Comparison of ENCODE assay signal across 1 cellular context in the genomic region with DNA sequence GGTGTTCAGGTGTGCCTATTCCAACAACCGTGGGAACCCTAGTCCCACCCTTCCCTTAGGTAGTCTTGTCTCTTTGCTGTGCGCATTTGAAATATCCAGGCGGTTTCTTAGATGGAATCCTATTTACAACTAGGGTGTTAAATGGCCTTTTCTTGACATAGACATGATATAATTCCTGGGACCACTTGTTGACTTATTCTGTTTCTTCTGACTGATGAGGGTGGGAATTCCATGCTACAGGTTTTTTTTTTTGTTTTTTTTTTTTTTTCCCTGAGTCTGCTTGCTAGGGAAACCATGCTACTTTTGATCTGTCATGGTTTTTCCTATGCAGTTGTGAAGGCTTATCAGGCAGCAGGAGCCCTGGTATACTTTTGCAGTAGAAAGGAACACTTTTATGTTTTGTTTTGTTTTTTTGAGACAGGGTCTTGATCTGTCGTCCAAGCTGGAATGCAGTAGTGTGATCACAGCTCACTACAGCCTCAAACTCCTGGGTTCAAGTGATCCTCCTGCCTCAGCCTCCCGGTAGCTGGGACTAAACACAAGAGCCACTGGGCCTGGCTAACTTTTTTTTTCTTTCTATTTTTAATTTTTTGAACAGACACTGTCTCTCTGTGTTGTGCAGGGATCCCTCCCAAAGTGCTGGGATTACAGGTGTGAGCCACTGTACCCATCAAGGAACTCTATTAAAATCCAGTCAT.
TF ChIP-seq lines count a peak whose summit lies in the region.

No MANE protein-coding gene starts in this region.

TF ChIP-seq in liver, 16 proteins besides CTCF, POLR2A, EP300 and RAD21:
- TF ChIP-seq, protein P1, sequence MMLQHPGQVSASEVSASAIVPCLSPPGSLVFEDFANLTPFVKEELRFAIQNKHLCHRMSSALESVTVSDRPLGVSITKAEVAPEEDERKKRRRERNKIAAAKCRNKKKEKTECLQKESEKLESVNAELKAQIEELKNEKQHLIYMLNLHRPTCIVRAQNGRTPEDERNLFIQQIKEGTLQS (IDR thresholded peaks at IDR 0.05), result no peak
- no peak for TF ChIP-seq JUND (IDR thresholded peaks at IDR 0.05)
- no peak for TF ChIP-seq NR2F2 (IDR thresholded peaks at IDR 0.05)
- TF ChIP-seq, protein P2, sequence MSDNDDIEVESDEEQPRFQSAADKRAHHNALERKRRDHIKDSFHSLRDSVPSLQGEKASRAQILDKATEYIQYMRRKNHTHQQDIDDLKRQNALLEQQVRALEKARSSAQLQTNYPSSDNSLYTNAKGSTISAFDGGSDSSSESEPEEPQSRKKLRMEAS (IDR thresholded peaks at IDR 0.05), result no peak
- TF ChIP-seq FOXA2 (IDR thresholded peaks at IDR 0.05), result no peak
- no peak for TF ChIP-seq GABPA (IDR thresholded peaks at IDR 0.05 in 1 of 2, conservative IDR thresholded peaks at IDR 0.05 in 1 of 2)
- TF ChIP-seq FOXA1 (IDR thresholded peaks at IDR 0.05), result no peak
- TF ChIP-seq TAF1 (conservative IDR thresholded peaks at IDR 0.05), result no peak
- no peak for TF ChIP-seq EGR1 (IDR thresholded peaks at IDR 0.05; ENCODE audit: low read depth in 2 of 2)
- TF ChIP-seq HNF4G (IDR thresholded peaks at IDR 0.05), result no peak
- TF ChIP-seq, protein P3, sequence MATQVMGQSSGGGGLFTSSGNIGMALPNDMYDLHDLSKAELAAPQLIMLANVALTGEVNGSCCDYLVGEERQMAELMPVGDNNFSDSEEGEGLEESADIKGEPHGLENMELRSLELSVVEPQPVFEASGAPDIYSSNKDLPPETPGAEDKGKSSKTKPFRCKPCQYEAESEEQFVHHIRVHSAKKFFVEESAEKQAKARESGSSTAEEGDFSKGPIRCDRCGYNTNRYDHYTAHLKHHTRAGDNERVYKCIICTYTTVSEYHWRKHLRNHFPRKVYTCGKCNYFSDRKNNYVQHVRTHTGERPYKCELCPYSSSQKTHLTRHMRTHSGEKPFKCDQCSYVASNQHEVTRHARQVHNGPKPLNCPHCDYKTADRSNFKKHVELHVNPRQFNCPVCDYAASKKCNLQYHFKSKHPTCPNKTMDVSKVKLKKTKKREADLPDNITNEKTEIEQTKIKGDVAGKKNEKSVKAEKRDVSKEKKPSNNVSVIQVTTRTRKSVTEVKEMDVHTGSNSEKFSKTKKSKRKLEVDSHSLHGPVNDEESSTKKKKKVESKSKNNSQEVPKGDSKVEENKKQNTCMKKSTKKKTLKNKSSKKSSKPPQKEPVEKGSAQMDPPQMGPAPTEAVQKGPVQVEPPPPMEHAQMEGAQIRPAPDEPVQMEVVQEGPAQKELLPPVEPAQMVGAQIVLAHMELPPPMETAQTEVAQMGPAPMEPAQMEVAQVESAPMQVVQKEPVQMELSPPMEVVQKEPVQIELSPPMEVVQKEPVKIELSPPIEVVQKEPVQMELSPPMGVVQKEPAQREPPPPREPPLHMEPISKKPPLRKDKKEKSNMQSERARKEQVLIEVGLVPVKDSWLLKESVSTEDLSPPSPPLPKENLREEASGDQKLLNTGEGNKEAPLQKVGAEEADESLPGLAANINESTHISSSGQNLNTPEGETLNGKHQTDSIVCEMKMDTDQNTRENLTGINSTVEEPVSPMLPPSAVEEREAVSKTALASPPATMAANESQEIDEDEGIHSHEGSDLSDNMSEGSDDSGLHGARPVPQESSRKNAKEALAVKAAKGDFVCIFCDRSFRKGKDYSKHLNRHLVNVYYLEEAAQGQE (IDR thresholded peaks at IDR 0.05), result no peak
- no peak for TF ChIP-seq HNF4A (conservative IDR thresholded peaks at IDR 0.05)
- no peak for TF ChIP-seq SP1 (IDR thresholded peaks at IDR 0.05)
